ENCODE assay signal across 14 cellular contexts in genomic region chr9:16119861-16120641, GRCh38.
DNase-seq lines count a peak whose midpoint lies in the region; ATAC-seq, FAIRE-seq and TF ChIP-seq lines count a peak whose summit lies in the region.
"Had no signal": no experiment of that assay in that cellular context is flagged by ENCODE, and none has a peak within 500 bp of the region (broad histone marks: within the 10 kb centered on the region; RNA-seq: fewer than 3 reads in every experiment).

No MANE protein-coding gene starts in this region.

- H2AFZ ChIP-seq in keratinocyte (ENCODE audit: control insufficient read depth, low read length) = peak overlapping the region; percentile 1
- H2AFZ ChIP-seq: hepatocyte had no signal

- H3K79me2 ChIP-seq in keratinocyte (ENCODE audit: control insufficient read depth, insufficient read depth, low read length) = no peaks in the 10 kb centered on the region
- H3K79me2 ChIP-seq: hepatocyte had no signal

- dilution Hi-C loops in keratinocyte (cut with MboI; ENCODE audit: extremely low pct_ligation_motif_present, low sequenced_read_pairs) = no loop called here

- H3K36me3 ChIP-seq in keratinocyte (ENCODE audit: control insufficient read depth in 2 of 2, extremely low read depth in 1 of 2, insufficient read depth in 2 of 2, low read length in 2 of 2) (no peaks in the 10 kb centered on the region), pancreas (no peaks in the 10 kb centered on the region)

- H3K4me1 ChIP-seq in A549 (peaks cover 8% of the 10 kb centered on the region), keratinocyte (ENCODE audit: control insufficient read depth, extremely low read depth, insufficient read depth, low read length) (peaks cover 9% of the 10 kb centered on the region), pancreas (no peaks in the 10 kb centered on the region)

- no peak overlapping the region for H3K9ac ChIP-seq in keratinocyte (ENCODE audit: control insufficient read depth, extremely low read depth, insufficient read depth, low read length)

- WGBS in A549 (ENCODE audit: missing lambda C conversion rate) = 51% methylated on average over 8 of the region's 8 CpGs
- 69 to 72% methylated on average over 8 of the region's 8 CpGs for WGBS in pancreas, 2 donors

- 0 out of 3 replicates have a peak overlapping the region, but pooled peaks have one; percentile 11 for H3K4me2 ChIP-seq in A549
- no peak overlapping the region for H3K4me2 ChIP-seq in keratinocyte (ENCODE audit: control insufficient read depth, extremely low read depth, insufficient read depth, low read depth, low read length)
- H3K4me2 ChIP-seq: hepatocyte had no signal

- TF ChIP-seq CTCF in A549 (IDR thresholded peaks at IDR 0.05) = no peak
- no peak for TF ChIP-seq CTCF in keratinocyte (optimal IDR thresholded peaks at IDR 0.05 in 1 of 3, IDR thresholded peaks at IDR 0.05 in 1 of 3, conservative IDR thresholded peaks at IDR 0.05 in 1 of 3; ENCODE audit: extremely low read depth in 1 of 3, insufficient read depth in 2 of 3, low read length in 3 of 3)
- TF ChIP-seq CTCF in pancreas (IDR thresholded peaks at IDR 0.05) = no peak

- intact Hi-C loops in pancreas (cut with DNase I) = no loop called here

- H3K4me3 ChIP-seq in A549 = no peak overlapping the region
- H3K4me3 ChIP-seq in keratinocyte (ENCODE audit: control insufficient read depth in 2 of 3, extremely low read depth in 1 of 3, insufficient read depth in 2 of 3, low read depth in 1 of 3, low read length in 3 of 3) = no peak overlapping the region
- H3K4me3 ChIP-seq in pancreas = no peak overlapping the region
- H3K4me3 ChIP-seq: hepatocyte, skin epidermis had no signal

- no peaks in the 10 kb centered on the region for H3K9me1 ChIP-seq in keratinocyte (ENCODE audit: control insufficient read depth, extremely low read depth, insufficient read depth, low read length)

- H3K27me3 ChIP-seq in keratinocyte (ENCODE audit: control insufficient read depth, extremely low read depth, insufficient read depth, low read length) (no peaks in the 10 kb centered on the region), pancreas (no peaks in the 10 kb centered on the region)
- H3K27me3 ChIP-seq: hepatocyte had no signal

- FAIRE-seq in A549 (lab: Jason Lieb, UNC) = no peak
- FAIRE-seq in keratinocyte (lab: Jason Lieb, UNC) = peak; percentile 59
- FAIRE-seq in pancreas (lab: Jason Lieb, UNC) = no peak

- TF ChIP-seq EP300 in A549 (IDR thresholded peaks at IDR 0.05) = no peak

- no peaks in the 10 kb centered on the region for H4K20me1 ChIP-seq in keratinocyte (ENCODE audit: control insufficient read depth, extremely low read depth, insufficient read depth, low read length)

- POLR2A ChIA-PET in A549 (lab: Yijun Ruan, JAX) = no interaction called here

- TF ChIP-seq POLR2A in A549 (IDR thresholded peaks at IDR 0.05; ENCODE audit: low read length) = no peak

- H3K9me3 ChIP-seq in A549 (no peaks in the 10 kb centered on the region), keratinocyte (ENCODE audit: control insufficient read depth, low read depth, low read length) (no peaks in the 10 kb centered on the region), pancreas (no peaks in the 10 kb centered on the region)

- no peak for ATAC-seq in A549
- ATAC-seq in pancreas = no peak

- H3K27ac ChIP-seq in A549 (peak overlapping the region in 1 of 2 experiments; percentile 18; a peak in 1 of 6 replicates), keratinocyte (ENCODE audit: control insufficient read depth, insufficient read depth, low read length) (no peak overlapping the region), pancreas (no peak overlapping the region)
- H3K27ac ChIP-seq: hepatocyte, skin epidermis had no signal

- CTCF ChIA-PET in A549 (lab: Yijun Ruan, JAX) = no interaction called here

- DNase-seq in A549 (ENCODE audit: low read depth in 1 of 2, low spot score in 1 of 2) (no peak), HK-2 (ENCODE audit: unreplicated experiment) (peak; percentile 37), astrocyte of the hippocampus (ENCODE audit: low read depth, low spot score) (peak; percentile 77), keratinocyte (ENCODE audit: low read depth, low spot score) (no peak), NCI-H2081 (lab: John Stamatoyannopoulos, UW) (no peak), NCI-H526 (lab: John Stamatoyannopoulos, UW) (no peak), pancreas (no peak), NCI-H1092 treated with DMSO at 0.1 percent for 48 hours (lab: John Stamatoyannopoulos, UW) (no peak)
- DNase-seq: activated B cell treated with CpG ODN at 0.5 μM for 24 hours; activated CD8-positive, alpha-beta memory T cell treated with anti-CD3 and anti-CD28 coated beads, Interleukin-2, amount 50 U/mL, for 4 hours; NCI-H1417; OCI-M1 had no signal

- no peak for TF ChIP-seq RAD21 in A549 (conservative IDR thresholded peaks at IDR 0.05 in 1 of 2, IDR thresholded peaks at IDR 0.05 in 1 of 2)

TF ChIP-seq in A549, 52 proteins besides CTCF, POLR2A, EP300 and RAD21:
- TF ChIP-seq MYC (IDR thresholded peaks at IDR 0.05; ENCODE audit: borderline replicate concordance, low read length) (no peak), ATOH8 (CRISPR knock-in tag; IDR thresholded peaks at IDR 0.05; ENCODE audit: low read depth) (no peak), FOSB (CRISPR knock-in tag; IDR thresholded peaks at IDR 0.05) (no peak), USF2 (IDR thresholded peaks at IDR 0.05) (no peak), BCL3 (IDR thresholded peaks at IDR 0.05) (no peak), HES2 (IDR thresholded peaks at IDR 0.05) (no peak), CHD2 (IDR thresholded peaks at IDR 0.05; ENCODE audit: low read length, partially characterized antibody) (no peak), POLR2AphosphoS2 (conservative IDR thresholded peaks at IDR 0.05; ENCODE audit: low read length) (no peak), HOXB5 (CRISPR knock-in tag; IDR thresholded peaks at IDR 0.05) (no peak), ZSCAN20 (CRISPR knock-in tag; IDR thresholded peaks at IDR 0.05) (no peak), RNF2 (IDR thresholded peaks at IDR 0.05; ENCODE audit: borderline replicate concordance, low read depth) (no peak), KDM5A (IDR thresholded peaks at IDR 0.05) (no peak), ZFP36 (IDR thresholded peaks at IDR 0.05; ENCODE audit: borderline replicate concordance, partially characterized antibody) (no peak), FOSL2 (IDR thresholded peaks at IDR 0.05) (no peak), FOSL2 (CRISPR knock-in tag; IDR thresholded peaks at IDR 0.05) (no peak), HEYL (CRISPR knock-in tag; IDR thresholded peaks at IDR 0.05) (no peak), PBX3 (IDR thresholded peaks at IDR 0.05) (no peak), BHLHE40 (IDR thresholded peaks at IDR 0.05; ENCODE audit: low read depth, low read length) (no peak), E2F6 (IDR thresholded peaks at IDR 0.05; ENCODE audit: borderline replicate concordance, low read depth) (no peak), GATA3 (IDR thresholded peaks at IDR 0.05; ENCODE audit: borderline replicate concordance) (no peak)

Comparison
In these comparisons a context has a peak if more than half of its experiments do, and no peak if none do; other contexts are left out.
1. DNase-seq: peak in HK-2 (single experiment) and astrocyte of the hippocampus (single experiment); none in A549 (0 of 2), keratinocyte (single experiment), NCI-H2081 (0 of 2), NCI-H526 (0 of 2), pancreas (0 of 6) and NCI-H1092 treated with DMSO at 0.1 percent for 48 hours (single experiment).